16 cellular contexts compared by ENCODE assay signal in genomic region chr2:218014706-218015685, GRCh38. TPM values are rescaled to one million over a fixed set of nuclear protein-coding genes. Genes with fewer than 3 reads are reported as not detected.
DNase-seq lines count a peak whose midpoint lies in the region; TF ChIP-seq lines count a peak whose summit lies in the region.
"Had no signal": no experiment of that assay in that cellular context is flagged by ENCODE, and none has a peak within 500 bp of the region (broad histone marks: within the 10 kb centered on the region; RNA-seq: fewer than 3 reads in every experiment).

No MANE protein-coding gene starts in this region.

- H3K14ac ChIP-seq in neuronal stem cell (ENCODE audit: low read length) = no peak overlapping the region

- H3K18ac ChIP-seq in neuronal stem cell (ENCODE audit: low read length) = peak overlapping the region; percentile 69

- H3K36me3 ChIP-seq in BLaER1 treated with 17β-estradiol and CSF1 and Interleukin-3, amounts not matched to agents 10 nM and 100 nM = no peaks in the 10 kb centered on the region
- H3K36me3 ChIP-seq in SK-N-MC (ENCODE audit: insufficient read depth, low read length) (no peaks in the 10 kb centered on the region), neuronal stem cell (replicated peaks in 1 of 2; ENCODE audit: control insufficient read depth in 2 of 2, insufficient read depth in 2 of 2, low read length in 2 of 2) (no peaks in the 10 kb centered on the region)

- H2BK120ac ChIP-seq in neuronal stem cell (ENCODE audit: low read depth, low read length) = no peak overlapping the region

- peak overlapping the region; percentile 62 for H3K4me3 Mint-ChIP-seq in endothelial cell (ENCODE audit: unreplicated experiment)

- peak overlapping the region in 3 of 11 experiments; percentile 21 to 53 (median 42); a peak in 6 of 22 replicates for H3K9ac ChIP-seq in BLaER1 treated with 17β-estradiol and CSF1 and Interleukin-3, amounts not matched to agents 10 nM and 100 nM
- H3K9ac ChIP-seq in SK-N-MC (ENCODE audit: insufficient read length) = peak overlapping the region; percentile 66
- H3K9ac ChIP-seq in neuronal stem cell (ENCODE audit: low read depth, low read length, poor library complexity) = no peak overlapping the region

- H3K4me2 ChIP-seq in BLaER1 treated with 17β-estradiol and CSF1 and Interleukin-3, amounts not matched to agents 10 nM and 100 nM = peak overlapping the region in 10 of 11 experiments; percentile 3 to 99 (median 96); a peak in 18 of 22 replicates
- peak overlapping the region; percentile 35 for H3K4me2 ChIP-seq in neuronal stem cell (ENCODE audit: insufficient read depth, low read length, poor library complexity, severe bottlenecking)

- no peak overlapping the region for H2BK5ac ChIP-seq in neuronal stem cell (ENCODE audit: low read length)

- H4K91ac ChIP-seq in neuronal stem cell (ENCODE audit: low read depth, low read length, poor library complexity) = no peak overlapping the region

- H2BK12ac ChIP-seq in neuronal stem cell (ENCODE audit: low read length) = no peak overlapping the region

- H4K20me1 ChIP-seq in BLaER1 treated with 17β-estradiol and CSF1 and Interleukin-3, amounts not matched to agents 10 nM and 100 nM = peaks cover 0 to 15% (median 0%) of the 10 kb centered on the region in 11 experiments; a peak in 1 of 22 replicates

- DNase-seq in SK-N-MC (ENCODE audit: low read depth, low spot score) = no peak
- DNase-seq in endothelial cell (ENCODE audit: low spot score) = no peak
- DNase-seq in neuronal stem cell (ENCODE audit: low spot score) = no peak
- no peak for DNase-seq in stimulated activated CD4-positive, alpha-beta T cell treated with anti-CD3 and anti-CD28 coated beads, Interleukin-15, amount 100 ng/mL, for 24 hours
- DNase-seq in DMS 273 treated with DMSO at 0.1 percent for 48 hours (lab: John Stamatoyannopoulos, UW) = no peak
- no peak for DNase-seq in mucosa of gallbladder (ENCODE audit: low spot score)
- no peak for DNase-seq in cerebellar nuclear complex (lab: John Stamatoyannopoulos, UW)
- DNase-seq: KBM-7, MV-4-11, NCI-H1694 treated with DMSO at 0.1 percent for 48 hours, NCI-H510A, NCI-H774, SHP77 had no signal

- peaks cover 0 to 19% (median 0%) of the 10 kb centered on the region in 11 experiments; a peak in 4 of 22 replicates for H3K27me3 ChIP-seq in BLaER1 treated with 17β-estradiol and CSF1 and Interleukin-3, amounts not matched to agents 10 nM and 100 nM
- peaks cover 0 to 45% (median 15%) of the 10 kb centered on the region in 3 experiments for H3K27me3 ChIP-seq in neuronal stem cell (ENCODE audit: control insufficient read depth in 3 of 3, insufficient read depth in 3 of 3, low read depth in 1 of 3, low read length in 3 of 3)

- no peaks in the 10 kb centered on the region for H3K9me3 Mint-ChIP-seq in endothelial cell (ENCODE audit: unreplicated experiment)

- H3K27ac ChIP-seq in BLaER1 treated with 17β-estradiol and CSF1 and Interleukin-3, amounts not matched to agents 10 nM and 100 nM = peak overlapping the region in 4 of 11 experiments; percentile 51 to 86 (median 58); a peak in 7 of 22 replicates
- H3K27ac ChIP-seq in SK-N-MC = peak overlapping the region; percentile 99
- no peak overlapping the region for H3K27ac ChIP-seq in neuronal stem cell (replicated peaks; ENCODE audit: low read length)

- H2AK5ac ChIP-seq in neuronal stem cell (ENCODE audit: low read depth, low read length) = peak overlapping the region; percentile 42

- no peaks in the 10 kb centered on the region for H3K79me1 ChIP-seq in neuronal stem cell (ENCODE audit: low read depth, low read length)

- H2AFZ ChIP-seq in neuronal stem cell (ENCODE audit: low read length) = peak overlapping the region; percentile 16

- H3K23ac ChIP-seq in neuronal stem cell (ENCODE audit: low read depth, low read length, poor library complexity) = no peak overlapping the region

- H3K9me3 ChIP-seq in BLaER1 treated with 17β-estradiol and CSF1 and Interleukin-3, amounts not matched to agents 10 nM and 100 nM (replicated peaks in 1 of 11) = no peaks in the 10 kb centered on the region
- H3K9me3 ChIP-seq in SK-N-MC (ENCODE audit: low read depth, low read length) (no peaks in the 10 kb centered on the region), neuronal stem cell (replicated peaks in 1 of 2; ENCODE audit: control insufficient read depth in 2 of 2, insufficient read depth in 1 of 2, low read depth in 1 of 2, low read length in 2 of 2) (no peaks in the 10 kb centered on the region)

- H3K36me3 Mint-ChIP-seq in endothelial cell (ENCODE audit: low read depth, unreplicated experiment) = peaks cover 3% of the 10 kb centered on the region

- peaks cover 59 to 100% (median 97%) of the 10 kb centered on the region in 10 experiments for H3K4me1 ChIP-seq in BLaER1 treated with 17β-estradiol and CSF1 and Interleukin-3, amounts not matched to agents 10 nM and 100 nM
- H3K4me1 ChIP-seq in neuronal stem cell (ENCODE audit: control insufficient read depth in 2 of 2, insufficient read depth in 1 of 2, low read depth in 1 of 2, low read length in 2 of 2) = peaks cover 2 to 25% of the 10 kb centered on the region in 2 donors

- peaks cover 67% of the 10 kb centered on the region for H3K4me1 Mint-ChIP-seq in endothelial cell (ENCODE audit: unreplicated experiment)

- H4K8ac ChIP-seq in neuronal stem cell (ENCODE audit: low read depth, low read length) = no peak overlapping the region

- H2BK15ac ChIP-seq in neuronal stem cell (ENCODE audit: low read length) = peak overlapping the region; percentile 38

- peak overlapping the region; percentile 74 for H3K27ac Mint-ChIP-seq in endothelial cell (ENCODE audit: unreplicated experiment)
- H3K27ac Mint-ChIP-seq: CD14-positive monocyte had no signal

- H3K4me3 ChIP-seq in BLaER1 treated with 17β-estradiol and CSF1 and Interleukin-3, amounts not matched to agents 10 nM and 100 nM = no peak overlapping the region
- H3K4me3 ChIP-seq in SK-N-MC = peak overlapping the region; percentile 61
- H3K4me3 ChIP-seq in neuronal stem cell (ENCODE audit: low read length in 2 of 2) = no peak overlapping the region

- WGBS in neuronal stem cell (ENCODE audit: extremely low coverage in 2 of 2, insufficient read length in 2 of 2, insufficient replicate concordance in 1 of 2), 2 donors = no CpG with 5 or more reads among the region's 6 CpGs

- H3K27me3 Mint-ChIP-seq in endothelial cell (ENCODE audit: unreplicated experiment) = peaks cover 10% of the 10 kb centered on the region

- TF ChIP-seq CTCF in endothelial cell (IDR thresholded peaks at IDR 0.05; ENCODE audit: unreplicated experiment) = no peak

- H3K4ac ChIP-seq in neuronal stem cell (ENCODE audit: low read length) = no peak overlapping the region

RNA-seq across cellular contexts. Expression of gene TNS1, which starts 12.2 kb away (rescaled TPM):
- total RNA-seq in endothelial cell (ENCODE audit: unreplicated experiment) (11.6 TPM), mucosa of gallbladder (469 TPM)
- 1.1 TPM for polyA plus RNA-seq in neuronal stem cell (2013, experiment 1 of 2)
- polyA plus RNA-seq in neuronal stem cell (2013, experiment 2 of 2) = 1.3 TPM

RNA-seq across cellular contexts. Expression of gene RUFY4, which starts 54.1 kb away (rescaled TPM):
- total RNA-seq in endothelial cell (ENCODE audit: unreplicated experiment) = not detected
- not detected for polyA plus RNA-seq in neuronal stem cell (2013, experiment 1 of 2)
- 0.08 TPM for polyA plus RNA-seq in neuronal stem cell (2013, experiment 2 of 2)
- 0.17 TPM for total RNA-seq in mucosa of gallbladder
- total RNA-seq: RPMI7951 had no signal

Comparison
In these comparisons a context has a peak if more than half of its experiments do, and no peak if none do; other contexts are left out.
1. RNA of gene TNS1, which starts 12.2 kb away (total RNA-seq): 469 TPM in mucosa of gallbladder (single experiment); 11.6 TPM in endothelial cell (single experiment); every median in the first group is over 10 times any median in the second.